In genomic region chr17:56786989-56787482, GRCh38 we compare ENCODE assay signal across 9 cellular contexts. TPM values are rescaled to one million over a fixed set of nuclear protein-coding genes. Genes with fewer than 3 reads are reported as not detected.
A peak's percentile ranks its signal among the peaks of the same experiment; 100 is the strongest.
DNase-seq lines count a peak whose midpoint lies in the region; ATAC-seq and TF ChIP-seq lines count a peak whose summit lies in the region.
"Had no signal": no experiment of that assay in that cellular context is flagged by ENCODE, and none has a peak within 500 bp of the region (broad histone marks: within the 10 kb centered on the region; RNA-seq: fewer than 3 reads in every experiment).

No MANE protein-coding gene starts in this region.

- no peaks in the 10 kb centered on the region for H3K79me1 ChIP-seq in trophoblast cell (ENCODE audit: low read length)

- H2BK5ac ChIP-seq in trophoblast cell (ENCODE audit: low read depth, low read length, poor library complexity) = no peak overlapping the region

- no peaks in the 10 kb centered on the region for H3K79me2 ChIP-seq in trophoblast cell (ENCODE audit: control insufficient read depth, insufficient read depth, low read length, poor library complexity)

- H3K27ac ChIP-seq in brain microvascular endothelial cell (no peak overlapping the region), trophoblast cell (ENCODE audit: low read depth, low read length) (no peak overlapping the region), esophagus muscularis mucosa (replicated peaks in 1 of 4) (no peak overlapping the region)

- no peak overlapping the region for H2BK120ac ChIP-seq in trophoblast cell (ENCODE audit: insufficient read depth, low read length, poor library complexity)

- no peak overlapping the region for H3K4ac ChIP-seq in trophoblast cell (ENCODE audit: low read depth, low read length)

- intact Hi-C loops in esophagus muscularis mucosa (cut with DNase I) = no loop called here

- no peaks in the 10 kb centered on the region for H3K36me3 ChIP-seq in brain microvascular endothelial cell (replicated peaks)
- no peaks in the 10 kb centered on the region for H3K36me3 ChIP-seq in trophoblast cell (ENCODE audit: control insufficient read depth in 1 of 2, insufficient read depth in 2 of 2, low read length in 2 of 2)
- no peaks in the 10 kb centered on the region for H3K36me3 ChIP-seq in esophagus muscularis mucosa

- TF ChIP-seq CTCF in AG04449 (IDR thresholded peaks at IDR 0.05; ENCODE audit: insufficient read depth, low read length, missing control alignments) (no peak), brain microvascular endothelial cell (IDR thresholded peaks at IDR 0.05; ENCODE audit: low read depth, low read length, missing control alignments) (no peak), esophagus muscularis mucosa (IDR thresholded peaks at IDR 0.05) (no peak)

- no peak for TF ChIP-seq EP300 in esophagus muscularis mucosa (IDR thresholded peaks at IDR 0.05)

- no peak overlapping the region for H2AK5ac ChIP-seq in trophoblast cell (ENCODE audit: low read length)

- H3K27ac Mint-ChIP-seq in T-helper 17 cell = no peak overlapping the region
- H3K27ac Mint-ChIP-seq: nephron had no signal

- H3K36me3 Mint-ChIP-seq in T-helper 17 cell (ENCODE audit: low read depth) = peaks cover 7% of the 10 kb centered on the region

- H3K23ac ChIP-seq in trophoblast cell (ENCODE audit: low read length) = no peak overlapping the region

- no peak overlapping the region for H2AFZ ChIP-seq in trophoblast cell (ENCODE audit: insufficient read depth, low read length, poor library complexity)

- peak overlapping the region; percentile 21 for H3K4me3 Mint-ChIP-seq in T-helper 17 cell
- H3K4me3 Mint-ChIP-seq: nephron had no signal

- POLR2A ChIA-PET in AG04449 (lab: Yijun Ruan, JAX) = no interaction called here

- in situ Hi-C loops in brain microvascular endothelial cell (cut with HindIII; ENCODE audit: low pct_ligation_motif_present, low sequenced_read_pairs) = no loop called here

- H3K4me3 ChIP-seq in AG04449 (ENCODE audit: low read depth, low read length) (no peak overlapping the region), brain microvascular endothelial cell (ENCODE audit: low read depth, low read length) (no peak overlapping the region), trophoblast cell (ENCODE audit: low read depth, low read length) (no peak overlapping the region), esophagus muscularis mucosa (no peak overlapping the region)

- WGBS in trophoblast cell (ENCODE audit: extremely low coverage, insufficient coverage, insufficient read length) = no CpG with 5 or more reads among the region's 7 CpGs
- WGBS in esophagus muscularis mucosa = 73% methylated on average over 7 of the region's 7 CpGs

- H3K9me3 ChIP-seq in T-helper 17 cell (ENCODE audit: control insufficient read depth, low read length, poor library complexity, severe bottlenecking) (no peaks in the 10 kb centered on the region), trophoblast cell (ENCODE audit: insufficient read depth, low read depth, low read length) (no peaks in the 10 kb centered on the region), esophagus muscularis mucosa (no peaks in the 10 kb centered on the region)

- no peak overlapping the region for H3K9ac ChIP-seq in trophoblast cell (ENCODE audit: low read length)

- H3K4me1 Mint-ChIP-seq in T-helper 17 cell = peaks cover 9% of the 10 kb centered on the region

- no peak overlapping the region for H2BK12ac ChIP-seq in trophoblast cell (ENCODE audit: low read length)

- H3K4me1 ChIP-seq in trophoblast cell (ENCODE audit: control insufficient read depth in 1 of 2, insufficient read depth in 2 of 2, low read length in 2 of 2) = no peaks in the 10 kb centered on the region
- no peaks in the 10 kb centered on the region for H3K4me1 ChIP-seq in esophagus muscularis mucosa

- peaks cover 3% of the 10 kb centered on the region for H3K27me3 Mint-ChIP-seq in T-helper 17 cell

- DNase-seq in AG04449 (ENCODE audit: low read depth, low spot score) (peak; percentile 64), T-helper 17 cell (no peak), brain microvascular endothelial cell (peak; percentile 79), trophoblast cell (peak; percentile 80 to 90), esophagus muscularis mucosa (ENCODE audit: extremely low spot score) (no peak), occipital lobe (lab: John Stamatoyannopoulos, UW) (no peak)

- H3K27me3 ChIP-seq in brain microvascular endothelial cell (replicated peaks) = no peaks in the 10 kb centered on the region
- H3K27me3 ChIP-seq in trophoblast cell (ENCODE audit: insufficient read depth, low read length) = no peaks in the 10 kb centered on the region
- H3K27me3 ChIP-seq in esophagus muscularis mucosa = no peaks in the 10 kb centered on the region

- no peak overlapping the region for H3K18ac ChIP-seq in trophoblast cell (ENCODE audit: low read length)

- TF ChIP-seq POLR2A in esophagus muscularis mucosa (IDR thresholded peaks at IDR 0.05; ENCODE audit: low read depth) = no peak

- CTCF ChIA-PET in AG04449 (lab: Yijun Ruan, JAX) = interaction anchor here (0.8 to 8.2 kb wide), 6 partner anchors 6 to 152 kb away, joined by 3 to 110 read pairs (median 4); no protein-coding TSS in a partner anchor

- H3K4me2 ChIP-seq in trophoblast cell (ENCODE audit: low read length) = no peak overlapping the region

- H3K14ac ChIP-seq in trophoblast cell (ENCODE audit: low read length) = no peak overlapping the region

- H4K91ac ChIP-seq in trophoblast cell (ENCODE audit: low read depth, low read length) = no peak overlapping the region

- peak; percentile 74 for ATAC-seq in GM19372 (IDR thresholded peaks at IDR 0.05; ENCODE audit: low read depth, unreplicated experiment)
- ATAC-seq in HG03442 (IDR thresholded peaks at IDR 0.05; ENCODE audit: unreplicated experiment) = peak; percentile 93
- peak; percentile 77 for ATAC-seq in T-helper 17 cell

- no peak overlapping the region for H4K12ac ChIP-seq in trophoblast cell (ENCODE audit: low read depth, low read length)

- H4K8ac ChIP-seq in trophoblast cell (ENCODE audit: low read depth, low read length) = no peak overlapping the region

RNA-seq across cellular contexts. Expression of gene C17orf67, which starts 46.7 kb away (rescaled TPM):
- total RNA-seq in T-helper 17 cell (1 to 10 TPM; 4.1 to 6.6 TPM), esophagus muscularis mucosa (1 to 10 TPM in 3 of 4 donors, under 1 TPM in 1; 0.83 to 4.3 (median 3.6) TPM), occipital lobe (1.9 TPM)
- 0.82 and 0.90 TPM in 2 replicates for polyA plus RNA-seq in trophoblast cell (2013)

RNA-seq across cellular contexts. Expression of gene DGKE, which starts 46.9 kb away (rescaled TPM):
- total RNA-seq in T-helper 17 cell (10 to 100 TPM; 29.1 to 38.2 TPM), esophagus muscularis mucosa (10 to 100 TPM in 3 of 4 donors, 1 to 10 TPM in 1; 7.1 to 12.5 (median 11.1) TPM), occipital lobe (42.0 TPM)
- 3.6 TPM in 2 replicates for polyA plus RNA-seq in trophoblast cell (2013)

Comparison
In these comparisons a context has a peak if more than half of its experiments do, and no peak if none do; other contexts are left out.
1. DNase-seq: peak in AG04449 (single experiment), brain microvascular endothelial cell (single experiment) and trophoblast cell (2 of 2); none in T-helper 17 cell (0 of 3), esophagus muscularis mucosa (single experiment) and occipital lobe (single experiment).
2. Peak in every context shown above with its lines, with median percentiles within 50 percentile points of each other: ATAC-seq.